In genomic region chr7:150994141-150994837, GRCh38 we compare ENCODE assay signal across 9 cellular contexts. TPM values are rescaled to one million over a fixed set of nuclear protein-coding genes. Genes with fewer than 3 reads are reported as not detected.
DNase-seq lines count a peak whose midpoint lies in the region; ATAC-seq and TF ChIP-seq lines count a peak whose summit lies in the region.
"Had no signal": no experiment of that assay in that cellular context is flagged by ENCODE, and none has a peak within 500 bp of the region (broad histone marks: within the 10 kb centered on the region; RNA-seq: fewer than 3 reads in every experiment).

No MANE protein-coding gene starts in this region.

- no peaks in the 10 kb centered on the region for H3K9me2 ChIP-seq in Loucy (replicated peaks; ENCODE audit: low read depth, low read length)

- peaks cover 20% of the 10 kb centered on the region for H3K27me3 Mint-ChIP-seq in endodermal cell (ENCODE audit: insufficient read depth)
- H3K27me3 Mint-ChIP-seq in naive thymus-derived CD8-positive, alpha-beta T cell: peaks cover 0 to 7% (median 0%) of the 10 kb centered on the region in 5 donors

- H3K27ac ChIP-seq in BLaER1 treated with 17β-estradiol and CSF1 and Interleukin-3, amounts not matched to agents 10 nM and 100 nM: peak overlapping the region; percentile 49 to 83 (median 78)
- no peak overlapping the region for H3K27ac ChIP-seq in endodermal cell (ENCODE audit: low read depth, low read length)

- peak; percentile 67 for DNase-seq in endodermal cell
- no peak for DNase-seq in naive thymus-derived CD8-positive, alpha-beta T cell
- no peak for DNase-seq in glomerular visceral epithelial cell (ENCODE audit: extremely low spot score)
- DNase-seq in HuH-7 (ENCODE audit: low spot score): no peak
- no peak for DNase-seq in NCI-H1436 treated with DMSO at 0.1 percent for 48 hours (lab: John Stamatoyannopoulos, UW)

- TF ChIP-seq CTCF in Loucy (conservative IDR thresholded peaks at IDR 0.05; ENCODE audit: low read length) (no peak), endodermal cell (conservative IDR thresholded peaks at IDR 0.05) (no peak)

- no peaks in the 10 kb centered on the region for H3K4me1 Mint-ChIP-seq in endodermal cell
- peaks cover 19 to 53% (median 41%) of the 10 kb centered on the region in 4 donors for H3K4me1 Mint-ChIP-seq in naive thymus-derived CD8-positive, alpha-beta T cell

- H3K27ac Mint-ChIP-seq in endodermal cell: no peak overlapping the region
- peak overlapping the region in 5 of 10 donors; percentile 25 to 81 (median 71) for H3K27ac Mint-ChIP-seq in naive thymus-derived CD8-positive, alpha-beta T cell

- H3K9me3 ChIP-seq in BLaER1 treated with 17β-estradiol and CSF1 and Interleukin-3, amounts not matched to agents 10 nM and 100 nM (replicated peaks in 1 of 11): peaks cover 17 to 23% (median 20%) of the 10 kb centered on the region in 11 experiments
- H3K9me3 ChIP-seq in Loucy (ENCODE audit: insufficient read depth, low read depth, low read length): no peaks in the 10 kb centered on the region
- no peaks in the 10 kb centered on the region for H3K9me3 ChIP-seq in endodermal cell (ENCODE audit: control insufficient read depth, low read length)

- peak overlapping the region; percentile 34 for H2AFZ ChIP-seq in Loucy (ENCODE audit: low read length)

- H3K4me3 Mint-ChIP-seq in endodermal cell: no peak overlapping the region
- peak overlapping the region in 7 of 10 donors; percentile 32 to 56 (median 39) for H3K4me3 Mint-ChIP-seq in naive thymus-derived CD8-positive, alpha-beta T cell

- POLR2A ChIA-PET in naive thymus-derived CD8-positive, alpha-beta T cell (lab: Charles Lee): interaction anchor here (0.6 to 4.2 kb wide), 9 partner anchors 10 to 100 kb away, joined by 3 to 24 read pairs (median 5); no protein-coding TSS in a partner anchor

- H3K4me3 ChIP-seq in BLaER1 treated with 17β-estradiol and CSF1 and Interleukin-3, amounts not matched to agents 10 nM and 100 nM: peak overlapping the region in 8 of 10 experiments; percentile 19 to 62 (median 38); a peak in 12 of 20 replicates
- H3K4me3 ChIP-seq in Loucy (ENCODE audit: low read length, poor library complexity, severe bottlenecking) (peak overlapping the region; percentile 59), endodermal cell (ENCODE audit: low read length) (no peak overlapping the region)

- H3K79me2 ChIP-seq in Loucy (ENCODE audit: insufficient read depth, low read length): no peaks in the 10 kb centered on the region

- H3K9me3 Mint-ChIP-seq in endodermal cell: peaks cover 21% of the 10 kb centered on the region
- H3K9me3 Mint-ChIP-seq in naive thymus-derived CD8-positive, alpha-beta T cell: peaks cover 0 to 27% (median 19%) of the 10 kb centered on the region in 9 donors

- peak overlapping the region; percentile 82 to 97 (median 86) for H3K4me2 ChIP-seq in BLaER1 treated with 17β-estradiol and CSF1 and Interleukin-3, amounts not matched to agents 10 nM and 100 nM
- H3K4me2 ChIP-seq in Loucy (ENCODE audit: low read depth, low read length, poor library complexity, severe bottlenecking): peak overlapping the region; percentile 74

- H3K27me3 ChIP-seq in BLaER1 treated with 17β-estradiol and CSF1 and Interleukin-3, amounts not matched to agents 10 nM and 100 nM: no peaks in the 10 kb centered on the region
- no peaks in the 10 kb centered on the region for H3K27me3 ChIP-seq in Loucy (ENCODE audit: insufficient read depth, low read length, poor library complexity, severe bottlenecking)
- H3K27me3 ChIP-seq in endodermal cell (ENCODE audit: control insufficient read depth, insufficient read depth, low read length, poor library complexity, severe bottlenecking): no peaks in the 10 kb centered on the region

- 73 to 78% methylated on average over 3 to 15 of the region's 15 CpGs for WGBS in endodermal cell (ENCODE audit: insufficient coverage in 1 of 2, insufficient read length in 1 of 2), 2 experiments

- H3K36me3 ChIP-seq in BLaER1 treated with 17β-estradiol and CSF1 and Interleukin-3, amounts not matched to agents 10 nM and 100 nM: peaks cover 0 to 11% (median 0%) of the 10 kb centered on the region in 11 experiments; a peak in 2 of 22 replicates
- no peaks in the 10 kb centered on the region for H3K36me3 ChIP-seq in Loucy (ENCODE audit: insufficient read depth, low read length)
- no peaks in the 10 kb centered on the region for H3K36me3 ChIP-seq in endodermal cell (ENCODE audit: control insufficient read depth, insufficient read depth, low read length)

- H3F3A ChIP-seq in Loucy (ENCODE audit: low read depth): no peaks in the 10 kb centered on the region; the same call in 1 of the 2 replicates

- peak overlapping the region; percentile 42 to 77 (median 71); a peak in 21 of 22 replicates for H3K9ac ChIP-seq in BLaER1 treated with 17β-estradiol and CSF1 and Interleukin-3, amounts not matched to agents 10 nM and 100 nM
- peak overlapping the region; percentile 65 for H3K9ac ChIP-seq in Loucy (ENCODE audit: low read depth, low read length, poor library complexity, severe bottlenecking)
- H3K9ac ChIP-seq in endodermal cell (ENCODE audit: extremely low read depth, low read length, poor library complexity, severe bottlenecking): no peak overlapping the region

- H3K36me3 Mint-ChIP-seq in endodermal cell (ENCODE audit: low read depth): no peaks in the 10 kb centered on the region
- H3K36me3 Mint-ChIP-seq in naive thymus-derived CD8-positive, alpha-beta T cell: peaks cover 2 to 13% (median 12%) of the 10 kb centered on the region in 3 donors

- peak; percentile 53 to 73 for ATAC-seq in naive thymus-derived CD8-positive, alpha-beta T cell
- ATAC-seq in HG02938 (IDR thresholded peaks at IDR 0.05; ENCODE audit: unreplicated experiment): no peak

- no peaks in the 10 kb centered on the region for H4K20me1 ChIP-seq in BLaER1 treated with 17β-estradiol and CSF1 and Interleukin-3, amounts not matched to agents 10 nM and 100 nM
- no peaks in the 10 kb centered on the region for H4K20me1 ChIP-seq in Loucy (ENCODE audit: insufficient read depth, low read length, poor library complexity, severe bottlenecking)

- peaks cover 52 to 66% (median 55%) of the 10 kb centered on the region in 10 experiments for H3K4me1 ChIP-seq in BLaER1 treated with 17β-estradiol and CSF1 and Interleukin-3, amounts not matched to agents 10 nM and 100 nM
- peaks cover 11% of the 10 kb centered on the region for H3K4me1 ChIP-seq in Loucy (ENCODE audit: insufficient read depth, low read length, poor library complexity, severe bottlenecking)
- H3K4me1 ChIP-seq in endodermal cell (ENCODE audit: control insufficient read depth, insufficient read depth, low read length): peaks cover 6% of the 10 kb centered on the region

RNA-seq across cellular contexts. Expression of gene NOS3, which starts 3.5 kb away (rescaled TPM):
- 1 to 10 TPM; 2.3 to 9.1 TPM for total RNA-seq in endodermal cell
- polyA plus RNA-seq in endodermal cell (2013, experiment 1 of 2): 4.0 TPM
- polyA plus RNA-seq in endodermal cell (2013, experiment 2 of 2): 4.1 TPM
- total RNA-seq in naive thymus-derived CD8-positive, alpha-beta T cell: 1 to 10 TPM; 1.7 to 1.8 TPM
- polyA plus RNA-seq in naive thymus-derived CD8-positive, alpha-beta T cell: 1 to 10 TPM; 1.4 to 3.3 (median 2.0) TPM

RNA-seq across cellular contexts. Expression of gene KCNH2, which starts 16.2 kb away (rescaled TPM):
- total RNA-seq in endodermal cell: 1 to 10 TPM; 1.1 to 1.9 TPM
- 19.3 TPM for polyA plus RNA-seq in endodermal cell (2013, experiment 1 of 2)
- 17.8 TPM for polyA plus RNA-seq in endodermal cell (2013, experiment 2 of 2)
- total RNA-seq in naive thymus-derived CD8-positive, alpha-beta T cell: 1 to 10 TPM; 1.3 to 1.6 TPM
- 1 to 10 TPM in 2 of 3 donors, under 1 TPM in 1; 0.45 to 2.5 (median 1.5) TPM for polyA plus RNA-seq in naive thymus-derived CD8-positive, alpha-beta T cell

RNA-seq across cellular contexts. Expression of gene ATG9B, which starts 30.0 kb away (rescaled TPM):
- total RNA-seq in endodermal cell: 1 to 10 TPM; 2.0 to 3.0 TPM
- polyA plus RNA-seq in endodermal cell (2013, experiment 1 of 2): 4.3 TPM
- polyA plus RNA-seq in endodermal cell (2013, experiment 2 of 2): 4.0 TPM
- total RNA-seq in naive thymus-derived CD8-positive, alpha-beta T cell: 10 to 100 TPM; 34.6 to 42.2 TPM
- polyA plus RNA-seq in naive thymus-derived CD8-positive, alpha-beta T cell: 10 to 100 TPM in 2 of 3 donors, 1 to 10 TPM in 1; 9.2 to 39.1 (median 24.7) TPM
- total RNA-seq: Daoy had no signal

RNA-seq across cellular contexts. Expression of gene ABCB8, which starts 34.0 kb away (rescaled TPM):
- total RNA-seq in endodermal cell: 10 to 100 TPM; 35.9 to 37.2 TPM
- 27.6 TPM for polyA plus RNA-seq in endodermal cell (2013, experiment 1 of 2)
- polyA plus RNA-seq in endodermal cell (2013, experiment 2 of 2): 25.8 TPM
- 10 to 100 TPM; 71.3 to 74.7 TPM for total RNA-seq in naive thymus-derived CD8-positive, alpha-beta T cell
- polyA plus RNA-seq in naive thymus-derived CD8-positive, alpha-beta T cell: 10 to 100 TPM; 17.1 to 18.4 (median 17.4) TPM

RNA-seq across cellular contexts. Expression of gene ASIC3, which starts 54.0 kb away (rescaled TPM):
- total RNA-seq in endodermal cell: 1 to 10 TPM; 2.5 to 3.0 TPM
- polyA plus RNA-seq in endodermal cell (2013, experiment 1 of 2): 5.1 TPM
- 4.0 TPM for polyA plus RNA-seq in endodermal cell (2013, experiment 2 of 2)
- 10 to 100 TPM; 13.5 TPM for total RNA-seq in naive thymus-derived CD8-positive, alpha-beta T cell
- polyA plus RNA-seq in naive thymus-derived CD8-positive, alpha-beta T cell: not detected

Comparison
In these comparisons a context has a peak if more than half of its experiments do, and no peak if none do; other contexts are left out.
1. RNA of gene ATG9B, which starts 30.0 kb away (total RNA-seq): 34.6 to 42.2 TPM in naive thymus-derived CD8-positive, alpha-beta T cell; 2.0 to 3.0 TPM in endodermal cell; every median in the first group is over 4 times any median in the second.